ENCODE assay signal across 18 cellular contexts in genomic region chr5:151036556-151036955, GRCh38. TPM values are rescaled to one million over a fixed set of nuclear protein-coding genes. Genes with fewer than 3 reads are reported as not detected.
A peak's percentile ranks its signal among the peaks of the same experiment; 100 is the strongest.
DNase-seq lines count a peak whose midpoint lies in the region; TF ChIP-seq lines count a peak whose summit lies in the region.
"Had no signal": no experiment of that assay in that cellular context is flagged by ENCODE, and none has a peak within 500 bp of the region (broad histone marks: within the 10 kb centered on the region; RNA-seq: fewer than 3 reads in every experiment).

No MANE protein-coding gene starts in this region.

- H3K36me3 ChIP-seq in spleen (peaks cover 0 to 100% (median 96%) of the 10 kb centered on the region in 6 donors), MM.1S (replicated peaks; ENCODE audit: insufficient read depth, low read length) (peaks cover 5% of the 10 kb centered on the region)

- H4K20me1 ChIP-seq in MM.1S (ENCODE audit: insufficient read depth, low read length): no peaks in the 10 kb centered on the region

- no peak overlapping the region for H3K4me2 ChIP-seq in MM.1S (ENCODE audit: low read depth, low read length)
- H3K4me2 ChIP-seq: SK-N-SH had no signal

- peak; percentile 48 for DNase-seq in NCI-H1105 treated with DMSO at 0.1 percent for 48 hours (lab: John Stamatoyannopoulos, UW)
- DNase-seq in NCI-H345 treated with DMSO at 0.1 percent for 48 hours (lab: John Stamatoyannopoulos, UW; ENCODE audit: unreplicated experiment): peak; percentile 35
- no peak for DNase-seq in epithelial cell of prostate (ENCODE audit: low read depth, low spot score)
- no peak for DNase-seq in spleen
- no peak for DNase-seq in EL
- DNase-seq in MM.1S: no peak
- DNase-seq in midbrain (lab: John Stamatoyannopoulos, UW): no peak
- DNase-seq: activated CD4-positive, alpha-beta T cell treated with anti-CD3 and anti-CD28 coated beads for 48 hours; activated naive CD4-positive, alpha-beta T cell treated with anti-CD3 and anti-CD28 coated beads, Interleukin-2, amount 10 ng/mL, durations not matched to agents 7 days and 5 days; GOT3; hypothalamus; left cardiac atrium; NCI-H1694 treated with DMSO at 0.1 percent for 48 hours; NCI-H774; Peyer's patch; SK-N-SH; stimulated activated CD4-positive, alpha-beta T cell treated with anti-CD3 and anti-CD28 coated beads, Interleukin-4, amount 100 ng/mL, for 1 hour had no signal

- H3F3A ChIP-seq in MM.1S (ENCODE audit: insufficient read depth, low read length): no peaks in the 10 kb centered on the region

- TF ChIP-seq POLR2A in spleen (IDR thresholded peaks at IDR 0.05): no peak

- intact Hi-C loops in spleen (cut with DNase I; ENCODE audit: low total_unique reads): no loop called here

- 80 to 94% (median 87%) methylated on average over 6 of the region's 6 CpGs for WGBS in spleen, 5 donors

- H3K9me2 ChIP-seq in MM.1S (replicated peaks; ENCODE audit: insufficient read depth, low read length): no peaks in the 10 kb centered on the region
- H3K9me2 ChIP-seq: SK-N-SH had no signal

- no peak overlapping the region for H2AFZ ChIP-seq in MM.1S (ENCODE audit: low read length)

- H3K4me1 ChIP-seq in spleen: peaks cover 14 to 48% (median 36%) of the 10 kb centered on the region in 6 donors
- H3K4me1 ChIP-seq in MM.1S (ENCODE audit: low read length): no peaks in the 10 kb centered on the region

- H3K79me2 ChIP-seq in MM.1S (ENCODE audit: low read length): no peaks in the 10 kb centered on the region

- H3K4me3 ChIP-seq in spleen: no peak overlapping the region
- no peak overlapping the region for H3K4me3 ChIP-seq in MM.1S (ENCODE audit: low read length)
- H3K4me3 ChIP-seq: ascending aorta, Peyer's patch had no signal

- TF ChIP-seq CTCF in spleen (IDR thresholded peaks at IDR 0.05 in 8 of 11, conservative IDR thresholded peaks at IDR 0.05 in 3 of 11): no peak
- TF ChIP-seq CTCF in MM.1S (IDR thresholded peaks at IDR 0.05; ENCODE audit: low read length): no peak

- H3K9me3 ChIP-seq in spleen: no peaks in the 10 kb centered on the region
- no peaks in the 10 kb centered on the region for H3K9me3 ChIP-seq in MM.1S (replicated peaks; ENCODE audit: insufficient read depth, low read length)
- H3K9me3 ChIP-seq: ascending aorta, Peyer's patch, SK-N-SH had no signal

- no peak overlapping the region for H3K9ac ChIP-seq in MM.1S (ENCODE audit: low read length)
- H3K9ac ChIP-seq: SK-N-SH had no signal

- H3K27me3 ChIP-seq in spleen (replicated peaks in 1 of 7) (no peaks in the 10 kb centered on the region), MM.1S (replicated peaks; ENCODE audit: insufficient read depth, low read length) (no peaks in the 10 kb centered on the region)
- H3K27me3 ChIP-seq: ascending aorta, Peyer's patch had no signal

- H3K27ac ChIP-seq in epithelial cell of prostate (peak overlapping the region; percentile 88), spleen (peak overlapping the region in 5 of 8 donors; percentile 70 to 87 (median 76)), MM.1S (ENCODE audit: low read length) (no peak overlapping the region)

RNA-seq across cellular contexts. Expression of gene GPX3, which starts 16.2 kb away (rescaled TPM):
- 100 to 1,000 TPM in 6 of 7 donors, 10 to 100 TPM in 1; 78.7 to 886 (median 416) TPM for total RNA-seq in spleen
- polyA plus RNA-seq in spleen: 100 to 1,000 TPM; 158 to 261 (median 256) TPM

RNA-seq across cellular contexts. Expression of gene TNIP1, which starts 44.3 kb away (rescaled TPM):
- 100 to 1,000 TPM; 179 to 260 (median 218) TPM for total RNA-seq in spleen
- 100 to 1,000 TPM in 1 of 3 donors, 10 to 100 TPM in 2; 67.7 to 149 (median 95.9) TPM for polyA plus RNA-seq in spleen

Comparison
In these comparisons a context has a peak if more than half of its experiments do, and no peak if none do; other contexts are left out.
1. DNase-seq: peak in NCI-H1105 treated with DMSO at 0.1 percent for 48 hours (single experiment) and NCI-H345 treated with DMSO at 0.1 percent for 48 hours (single experiment); none in epithelial cell of prostate (single experiment), spleen (single experiment), EL (single experiment), MM.1S (single experiment) and midbrain (single experiment).